Comparison of ENCODE assay signal across 9 cellular contexts in genomic region chr4:87120411-87121162, GRCh38.
DNase-seq lines count a peak whose midpoint lies in the region; ATAC-seq and TF ChIP-seq lines count a peak whose summit lies in the region.
"Had no signal": no experiment of that assay in that cellular context is flagged by ENCODE, and none has a peak within 500 bp of the region (broad histone marks: within the 10 kb centered on the region; RNA-seq: fewer than 3 reads in every experiment).

No MANE protein-coding gene starts in this region.

- no peak overlapping the region for H3K4me3 ChIP-seq in body of pancreas
- peak overlapping the region; percentile 19 for H3K4me3 ChIP-seq in right cardiac atrium (ENCODE audit: low read length)
- H3K4me3 ChIP-seq in sigmoid colon, result peak overlapping the region; percentile 20 to 44 (median 38)

- peaks cover 38% of the 10 kb centered on the region for H3K4me1 ChIP-seq in body of pancreas
- peaks cover 14% of the 10 kb centered on the region for H3K4me1 ChIP-seq in right cardiac atrium (ENCODE audit: control insufficient read depth, insufficient read depth, low read length)
- peaks cover 0 to 76% (median 61%) of the 10 kb centered on the region in 4 donors for H3K4me1 ChIP-seq in sigmoid colon

- H3K36me3 ChIP-seq in body of pancreas (replicated peaks in 1 of 2; ENCODE audit: insufficient read depth in 1 of 2, low read depth in 2 of 2), result peaks cover 0 to 10% of the 10 kb centered on the region in 2 donors
- H3K36me3 ChIP-seq in sigmoid colon, result peaks cover 6 to 25% (median 13%) of the 10 kb centered on the region in 4 donors

- peak; percentile 22 for ATAC-seq in body of pancreas
- ATAC-seq in right cardiac atrium, result peak; percentile 83 to 86
- no peak for ATAC-seq in HG03521 (IDR thresholded peaks at IDR 0.05; ENCODE audit: unreplicated experiment)

- intact Hi-C loops in body of pancreas (cut with DNase I) (no loop called here), right cardiac atrium (cut with DNase I) (no loop called here), sigmoid colon (cut with DNase I) (loop anchor here (2.0 to 5.0 kb wide), 4 partner anchors 38 to 186 kb away; partner anchors contain the start of gene AFF1)

- TF ChIP-seq CTCF in body of pancreas (IDR thresholded peaks at IDR 0.05), result no peak
- TF ChIP-seq CTCF in sigmoid colon (IDR thresholded peaks at IDR 0.05), result no peak

- 68 to 72% methylated on average over 17 to 18 of the region's 18 CpGs for WGBS in body of pancreas, 2 donors
- WGBS in right cardiac atrium, result 62% methylated on average over 18 of the region's 18 CpGs
- WGBS in sigmoid colon, 2 donors, result 67 to 80% methylated on average over 18 of the region's 18 CpGs

- TF ChIP-seq POLR2A in body of pancreas (IDR thresholded peaks at IDR 0.05), result peak in 1 of 3 donors; percentile 18
- TF ChIP-seq POLR2A in sigmoid colon (IDR thresholded peaks at IDR 0.05), result peak; percentile 19 to 61

- no peaks in the 10 kb centered on the region for H3K9me3 ChIP-seq in body of pancreas
- no peaks in the 10 kb centered on the region for H3K9me3 ChIP-seq in right cardiac atrium (ENCODE audit: control insufficient read depth, low read length)
- no peaks in the 10 kb centered on the region for H3K9me3 ChIP-seq in sigmoid colon

- no peak for TF ChIP-seq EP300 in sigmoid colon (IDR thresholded peaks at IDR 0.05)

- no peaks in the 10 kb centered on the region for H3K27me3 ChIP-seq in body of pancreas
- H3K27me3 ChIP-seq in right cardiac atrium (ENCODE audit: control insufficient read depth, insufficient read depth), result no peaks in the 10 kb centered on the region
- H3K27me3 ChIP-seq in sigmoid colon, result no peaks in the 10 kb centered on the region

- H3K27ac ChIP-seq in body of pancreas (peak overlapping the region in 1 of 4 donors; percentile 47), right cardiac atrium (ENCODE audit: low read length) (peak overlapping the region; percentile 86), sigmoid colon (peak overlapping the region; percentile 86 to 88 (median 86))

- DNase-seq in HPDE6-E6E7 (ENCODE audit: extremely low spot score), result peak; percentile 77
- peak in 3 of 4 donors; percentile 45 to 78 (median 64) for DNase-seq in body of pancreas
- DNase-seq in right cardiac atrium, result peak; percentile 40 to 71 (median 70)
- DNase-seq in sigmoid colon, result peak; percentile 88
- DNase-seq in CD1c-positive myeloid dendritic cell (ENCODE audit: extremely low spot score), result no peak
- DNase-seq in KG1 (lab: John Stamatoyannopoulos, UW), result no peak
- no peak for DNase-seq in stimulated activated CD4-positive, alpha-beta T cell treated with anti-CD3 and anti-CD28 coated beads, Interleukin-4, amount 100 ng/mL, for 4 hours
- DNase-seq: naive B cell had no signal

Comparison
In these comparisons a context has a peak if more than half of its experiments do, and no peak if none do; other contexts are left out.
1. DNase-seq: peak in HPDE6-E6E7 (single experiment), body of pancreas (3 of 4), right cardiac atrium (3 of 3) and sigmoid colon (single experiment); none in CD1c-positive myeloid dendritic cell (single experiment), KG1 (single experiment) and stimulated activated CD4-positive, alpha-beta T cell treated with anti-CD3 and anti-CD28 coated beads, Interleukin-4, amount 100 ng/mL, for 4 hours (0 of 2).
2. H3K4me3 ChIP-seq: peak in right cardiac atrium (single experiment) and sigmoid colon (4 of 4); none in body of pancreas (0 of 2).